ENCODE assay signal across 19 cellular contexts in the genomic region with DNA sequence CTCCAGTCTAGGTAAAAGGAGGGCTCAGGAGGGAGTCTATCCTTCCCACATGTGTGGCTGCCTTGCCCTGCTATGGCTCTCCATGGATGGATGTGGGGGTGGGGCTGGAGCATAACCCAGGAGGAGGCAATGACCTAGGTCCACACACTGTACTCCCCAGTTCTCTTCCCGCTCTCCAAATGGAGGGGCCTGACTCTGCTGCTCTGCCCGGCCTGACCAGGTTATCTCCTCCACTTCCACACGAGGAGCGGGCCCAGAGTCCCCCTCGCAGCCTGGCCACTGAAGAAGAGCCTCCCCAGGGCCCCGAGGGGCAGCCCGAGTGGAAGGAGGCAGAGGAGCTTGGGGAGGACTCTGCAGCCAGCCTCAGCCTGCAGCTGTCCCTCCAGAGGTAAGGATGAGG. TPM values are rescaled to one million over a fixed set of nuclear protein-coding genes. Genes with fewer than 3 reads are reported as not detected.
DNase-seq lines count a peak whose midpoint lies in the region; ATAC-seq lines count a peak whose summit lies in the region.
"Had no signal": no experiment of that assay in that cellular context is flagged by ENCODE, and none has a peak within 500 bp of the region (broad histone marks: within the 10 kb centered on the region; RNA-seq: fewer than 3 reads in every experiment).

No MANE protein-coding gene starts in this region.

- H3K27ac Mint-ChIP-seq in memory B cell: peak overlapping the region; percentile 65
- H3K27ac Mint-ChIP-seq: CD4-positive, alpha-beta T cell had no signal

- H3K36me3 ChIP-seq in BLaER1: peaks cover 34% of the 10 kb centered on the region
- H3K36me3 ChIP-seq in BLaER1 treated with 17β-estradiol and CSF1 and Interleukin-3, amounts not matched to agents 10 nM and 100 nM: peaks cover 22 to 92% (median 47%) of the 10 kb centered on the region in 11 experiments; a peak in 20 of 22 replicates

- H3K9me3 ChIP-seq in BLaER1: no peaks in the 10 kb centered on the region
- no peaks in the 10 kb centered on the region for H3K9me3 ChIP-seq in BLaER1 treated with 17β-estradiol and CSF1 and Interleukin-3, amounts not matched to agents 10 nM and 100 nM (replicated peaks in 1 of 11)
- H3K9me3 ChIP-seq: HAP-1 had no signal

- ATAC-seq in memory B cell (ENCODE audit: low read depth) (no peak), sciatic nerve (no peak), HG03442 (IDR thresholded peaks at IDR 0.05; ENCODE audit: unreplicated experiment) (no peak), HG03521 (IDR thresholded peaks at IDR 0.05; ENCODE audit: unreplicated experiment) (no peak), GM18873 (IDR thresholded peaks at IDR 0.05; ENCODE audit: low FRiP score, unreplicated experiment) (no peak)
- ATAC-seq: GM12878 had no signal

- no peak overlapping the region for H3K27ac ChIP-seq in BLaER1
- H3K27ac ChIP-seq in BLaER1 treated with 17β-estradiol and CSF1 and Interleukin-3, amounts not matched to agents 10 nM and 100 nM: peak overlapping the region in 2 of 11 experiments; percentile 13 to 41; a peak in 3 of 22 replicates

- no peak overlapping the region for H3K4me3 Mint-ChIP-seq in memory B cell
- H3K4me3 Mint-ChIP-seq: CD14-positive monocyte; CD4-positive, alpha-beta T cell; CD8-positive, alpha-beta memory T cell; HFFc6 had no signal

- H3K27me3 ChIP-seq in BLaER1: no peaks in the 10 kb centered on the region
- H3K27me3 ChIP-seq in BLaER1 treated with 17β-estradiol and CSF1 and Interleukin-3, amounts not matched to agents 10 nM and 100 nM: no peaks in the 10 kb centered on the region

- no peaks in the 10 kb centered on the region for H4K20me1 ChIP-seq in BLaER1
- peaks cover 0 to 17% (median 0%) of the 10 kb centered on the region in 11 experiments; a peak in 4 of 22 replicates for H4K20me1 ChIP-seq in BLaER1 treated with 17β-estradiol and CSF1 and Interleukin-3, amounts not matched to agents 10 nM and 100 nM

- no peak overlapping the region for H3K9ac ChIP-seq in BLaER1
- no peak overlapping the region for H3K9ac ChIP-seq in BLaER1 treated with 17β-estradiol and CSF1 and Interleukin-3, amounts not matched to agents 10 nM and 100 nM

- H3K36me3 Mint-ChIP-seq in memory B cell: peaks cover 44% of the 10 kb centered on the region

- 0 out of 2 replicates have a peak, but pooled peaks cover 10% of the 10 kb centered on the region for H3K4me1 ChIP-seq in BLaER1
- peaks cover 9 to 22% (median 15%) of the 10 kb centered on the region in 10 experiments; a peak in 18 of 20 replicates for H3K4me1 ChIP-seq in BLaER1 treated with 17β-estradiol and CSF1 and Interleukin-3, amounts not matched to agents 10 nM and 100 nM
- H3K4me1 ChIP-seq: HAP-1 had no signal

- DNase-seq in memory B cell (ENCODE audit: low spot score in 2 of 2) (no peak), sciatic nerve (ENCODE audit: low spot score) (peak; percentile 41), SHP77 (lab: John Stamatoyannopoulos, UW) (no peak)
- DNase-seq: CD4-positive, alpha-beta T cell; CD8-positive, alpha-beta memory T cell; DMS 273 treated with DMSO at 0.1 percent for 48 hours; DMS79; EL; GDM1; GOT3; HFFc6 had no signal

- no peaks in the 10 kb centered on the region for H3K4me1 Mint-ChIP-seq in memory B cell
- H3K4me1 Mint-ChIP-seq: CD14-positive monocyte; CD8-positive, alpha-beta memory T cell had no signal

- no peaks in the 10 kb centered on the region for H3K9me3 Mint-ChIP-seq in memory B cell
- H3K9me3 Mint-ChIP-seq: CD14-positive monocyte; CD4-positive, alpha-beta T cell; CD8-positive, alpha-beta memory T cell; HFFc6 had no signal

- intact Hi-C loops in sciatic nerve (cut with DNase I): no loop called here

- no peak overlapping the region for H3K4me3 ChIP-seq in BLaER1
- no peak overlapping the region for H3K4me3 ChIP-seq in BLaER1 treated with 17β-estradiol and CSF1 and Interleukin-3, amounts not matched to agents 10 nM and 100 nM
- H3K4me3 ChIP-seq: GM12878, HAP-1 had no signal

- no peaks in the 10 kb centered on the region for H3K27me3 Mint-ChIP-seq in memory B cell
- H3K27me3 Mint-ChIP-seq: CD4-positive, alpha-beta T cell; CD8-positive, alpha-beta memory T cell had no signal

- peak overlapping the region; percentile 19 for H3K4me2 ChIP-seq in BLaER1
- H3K4me2 ChIP-seq in BLaER1 treated with 17β-estradiol and CSF1 and Interleukin-3, amounts not matched to agents 10 nM and 100 nM: peak overlapping the region in 10 of 11 experiments; percentile 7 to 81 (median 57); a peak in 14 of 22 replicates

RNA-seq across cellular contexts. Expression of gene CEP164, which starts 53.8 kb away (rescaled TPM):
- total RNA-seq in sciatic nerve: 46.4 TPM
